1 cellular context compared by ENCODE assay signal in the genomic region with DNA sequence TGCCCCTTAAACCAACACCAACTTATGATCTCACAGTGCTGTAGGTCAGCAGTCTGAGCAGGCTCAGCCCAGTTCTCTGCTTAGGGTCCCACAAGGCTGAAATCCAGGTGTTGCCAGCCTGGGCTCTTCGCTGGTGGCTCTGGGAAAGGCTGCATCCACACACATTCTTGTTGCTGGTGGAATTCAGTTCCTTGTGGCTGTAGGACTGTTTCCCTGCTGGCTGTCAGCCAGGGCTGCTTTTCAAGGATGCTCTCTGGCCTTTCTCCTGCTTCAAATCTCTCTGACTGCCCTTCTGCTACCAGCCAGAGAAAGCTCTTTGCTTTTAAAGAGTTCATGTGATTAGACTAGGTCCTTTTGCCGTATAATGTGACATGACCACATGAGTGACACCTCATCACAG.
TF ChIP-seq lines count a peak whose summit lies in the region.

No MANE protein-coding gene starts in this region.

TF ChIP-seq in K562, 482 proteins besides CTCF, POLR2A, EP300 and RAD21 (continued from another document):
- TF ChIP-seq, protein P1, sequence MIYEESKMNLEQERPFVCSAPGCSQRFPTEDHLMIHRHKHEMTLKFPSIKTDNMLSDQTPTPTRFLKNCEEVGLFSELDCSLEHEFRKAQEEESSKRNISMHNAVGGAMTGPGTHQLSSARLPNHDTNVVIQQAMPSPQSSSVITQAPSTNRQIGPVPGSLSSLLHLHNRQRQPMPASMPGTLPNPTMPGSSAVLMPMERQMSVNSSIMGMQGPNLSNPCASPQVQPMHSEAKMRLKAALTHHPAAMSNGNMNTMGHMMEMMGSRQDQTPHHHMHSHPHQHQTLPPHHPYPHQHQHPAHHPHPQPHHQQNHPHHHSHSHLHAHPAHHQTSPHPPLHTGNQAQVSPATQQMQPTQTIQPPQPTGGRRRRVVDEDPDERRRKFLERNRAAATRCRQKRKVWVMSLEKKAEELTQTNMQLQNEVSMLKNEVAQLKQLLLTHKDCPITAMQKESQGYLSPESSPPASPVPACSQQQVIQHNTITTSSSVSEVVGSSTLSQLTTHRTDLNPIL (CRISPR knock-in tag; IDR thresholded peaks at IDR 0.05), result no peak
- no peak for TF ChIP-seq RBM14 (IDR thresholded peaks at IDR 0.05; ENCODE audit: borderline replicate concordance, insufficient read depth, low read depth, low read length)
